In the genomic region with DNA sequence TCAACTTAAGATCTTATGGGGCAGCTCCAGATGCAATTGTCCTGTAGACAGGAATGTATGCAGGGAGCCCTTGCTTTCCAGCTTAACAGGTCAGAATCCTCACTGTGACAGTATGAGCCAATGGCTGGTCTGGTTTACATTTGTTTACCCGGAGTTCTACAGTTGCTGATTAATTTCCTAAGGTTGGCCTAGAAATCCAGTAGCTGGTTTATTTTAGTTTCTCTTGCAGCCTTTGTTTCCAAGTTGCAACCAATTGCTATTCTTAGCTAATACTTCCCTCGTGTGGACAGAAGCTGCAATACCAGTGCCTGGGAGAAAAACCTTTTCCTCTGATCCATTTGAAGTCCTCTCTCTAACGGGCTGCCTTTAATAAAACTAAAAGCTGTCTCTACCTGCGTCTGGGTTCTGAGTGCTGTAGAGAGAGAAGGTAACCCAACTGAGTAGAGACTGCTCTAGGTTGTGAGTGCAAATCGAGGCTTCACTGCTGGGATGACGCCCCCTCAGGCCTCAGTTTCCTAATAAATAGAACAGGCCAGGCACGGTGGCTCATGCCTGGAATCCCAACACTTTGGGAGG, we compare ENCODE assay signal across 8 cellular contexts. TPM values are rescaled to one million over a fixed set of nuclear protein-coding genes. Genes with fewer than 3 reads are reported as not detected.
DNase-seq lines count a peak whose midpoint lies in the region; ATAC-seq and TF ChIP-seq lines count a peak whose summit lies in the region.

No MANE protein-coding gene starts in this region.

- DNase-seq in NCI-H2081 (lab: John Stamatoyannopoulos, UW) (peak; percentile 18 to 38), NCI-H2081 treated with DMSO at 0.1 percent for 48 hours (lab: John Stamatoyannopoulos, UW) (no peak), LHCN-M2 (ENCODE audit: low read depth) (peak; percentile 59), OCI-M2 (lab: John Stamatoyannopoulos, UW; ENCODE audit: unreplicated experiment) (peak; percentile 65), astrocyte of the hippocampus (ENCODE audit: low read depth, low spot score) (peak; percentile 79), iPS DF 4.7 (ENCODE audit: extremely low read depth, low spot score) (peak; percentile 60), smooth muscle cell (lab: John Stamatoyannopoulos, UW; ENCODE audit: unreplicated experiment) (no peak)

- H3K4me1 ChIP-seq in smooth muscle cell (ENCODE audit: low read depth), result no peaks in the 10 kb centered on the region

- no peaks in the 10 kb centered on the region for H3K36me3 ChIP-seq in smooth muscle cell (ENCODE audit: low read depth)

- H2AFZ ChIP-seq in smooth muscle cell (ENCODE audit: low read depth), result no peak overlapping the region

- ATAC-seq in HG03520 (IDR thresholded peaks at IDR 0.05; ENCODE audit: unreplicated experiment), result no peak

- no peak overlapping the region for H3K4me3 ChIP-seq in smooth muscle cell

- 30% methylated on average over 7 of the region's 7 CpGs for WGBS in smooth muscle cell (ENCODE audit: low lambda C conversion rate)

- H3F3A ChIP-seq in smooth muscle cell (ENCODE audit: low read depth), result no peaks in the 10 kb centered on the region

- no peak overlapping the region for H3K27ac ChIP-seq in smooth muscle cell (ENCODE audit: low read depth)

- H3K4me2 ChIP-seq in smooth muscle cell, result peak overlapping the region; percentile 14

- TF ChIP-seq CTCF in smooth muscle cell (IDR thresholded peaks at IDR 0.05; ENCODE audit: borderline replicate concordance, insufficient read depth, poor library complexity, severe bottlenecking), result peak; percentile 83

- H3K9ac ChIP-seq in smooth muscle cell (ENCODE audit: low read depth), result no peak overlapping the region

- H4K20me1 ChIP-seq in smooth muscle cell (ENCODE audit: low read depth), result no peaks in the 10 kb centered on the region

- no peaks in the 10 kb centered on the region for H3K27me3 ChIP-seq in smooth muscle cell (ENCODE audit: low read depth)

- no peaks in the 10 kb centered on the region for H3K79me2 ChIP-seq in smooth muscle cell (ENCODE audit: low read depth)

- H3K9me3 ChIP-seq in smooth muscle cell (replicated peaks; ENCODE audit: low read depth), result no peaks in the 10 kb centered on the region

RNA-seq across cellular contexts. Expression of gene ZNF217, which starts 45.9 kb away (rescaled TPM):
- total RNA-seq in LHCN-M2 (2014; rRNA removed) (14.2 and 21.0 TPM in 2 replicates), smooth muscle cell (42.2 and 42.9 TPM in 2 replicates)
- 10.8 TPM for polyA plus RNA-seq in LHCN-M2 (2012)
- polyA plus RNA-seq in smooth muscle cell, result 3.9 and 8.5 TPM in 2 replicates

Comparison
In these comparisons a context has a peak if more than half of its experiments do, and no peak if none do; other contexts are left out.
1. DNase-seq: peak in NCI-H2081 (2 of 2), LHCN-M2 (single experiment), OCI-M2 (single experiment), astrocyte of the hippocampus (single experiment) and iPS DF 4.7 (single experiment); none in NCI-H2081 treated with DMSO at 0.1 percent for 48 hours (single experiment) and smooth muscle cell (single experiment).